9 cellular contexts compared by ENCODE assay signal in the genomic region with DNA sequence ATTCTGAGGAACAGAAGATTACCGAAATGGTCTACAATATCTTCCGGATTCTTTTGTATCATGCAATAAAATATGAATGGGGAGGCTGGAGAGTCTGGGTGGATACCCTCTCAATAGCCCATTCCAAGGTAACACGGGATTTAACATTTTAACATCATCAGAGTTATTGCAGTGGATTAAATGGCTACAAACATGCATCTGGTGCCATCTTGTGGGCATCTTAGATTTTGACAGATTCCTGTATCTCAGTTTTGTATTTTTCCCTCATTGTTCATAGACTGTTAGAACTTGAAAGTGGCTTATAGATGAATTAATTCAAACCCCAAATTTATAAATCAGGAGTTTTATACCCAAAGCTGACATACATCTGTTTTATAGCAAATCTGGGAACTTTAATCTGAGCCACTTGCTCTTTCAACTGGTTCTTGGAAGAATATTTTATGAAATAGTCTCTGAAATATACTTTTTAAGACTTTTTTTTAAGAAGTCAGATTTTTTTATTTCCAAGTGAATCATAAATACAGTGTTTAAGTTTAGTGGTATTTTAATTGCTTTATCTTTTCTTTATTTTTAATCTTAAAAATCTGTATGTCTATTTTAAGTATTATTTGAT.
DNase-seq lines count a peak whose midpoint lies in the region; ATAC-seq and TF ChIP-seq lines count a peak whose summit lies in the region.
"Had no signal": no experiment of that assay in that cellular context is flagged by ENCODE, and none has a peak within 500 bp of the region (broad histone marks: within the 10 kb centered on the region; RNA-seq: fewer than 3 reads in every experiment).

No MANE protein-coding gene starts in this region.

- peak; percentile 44 to 88 (median 73) for TF ChIP-seq CTCF in dorsolateral prefrontal cortex (IDR thresholded peaks at IDR 0.05 in 54 of 56, conservative IDR thresholded peaks at IDR 0.05 in 2 of 56; ENCODE audit: low read depth in 1 of 56, partially characterized antibody in 56 of 56)

- H4K20me1 ChIP-seq in Karpas-422 (ENCODE audit: insufficient read depth, low read depth, low read length): no peaks in the 10 kb centered on the region
- H4K20me1 ChIP-seq: BLaER1 treated with 17β-estradiol and CSF1 and Interleukin-3, amounts not matched to agents 10 nM and 100 nM had no signal

- H3K27ac ChIP-seq in Karpas-422 (ENCODE audit: low read length) (no peak overlapping the region), dorsolateral prefrontal cortex (peak overlapping the region in 5 of 59 donors; percentile 7 to 24 (median 11))
- H3K27ac ChIP-seq: BLaER1 treated with 17β-estradiol and CSF1 and Interleukin-3, amounts not matched to agents 10 nM and 100 nM had no signal

- H3K36me3 ChIP-seq in Karpas-422 (ENCODE audit: insufficient read depth, low read length): no peaks in the 10 kb centered on the region
- H3K36me3 ChIP-seq: BLaER1 treated with 17β-estradiol and CSF1 and Interleukin-3, amounts not matched to agents 10 nM and 100 nM had no signal

- no peak overlapping the region for H3K9ac ChIP-seq in Karpas-422 (ENCODE audit: low read length)
- H3K9ac ChIP-seq: BLaER1 treated with 17β-estradiol and CSF1 and Interleukin-3, amounts not matched to agents 10 nM and 100 nM had no signal

- no peaks in the 10 kb centered on the region for H3K9me2 ChIP-seq in Karpas-422 (replicated peaks; ENCODE audit: insufficient read depth, low read length)

- DNase-seq in NCI-H1417 (lab: John Stamatoyannopoulos, UW) (peak; percentile 34 to 81 (median 64)), NCI-H1417 treated with DMSO at 0.1 percent for 48 hours (lab: John Stamatoyannopoulos, UW) (no peak), Karpas-422 (peak; percentile 82), SHP77 treated with DMSO at 0.1 percent for 48 hours (lab: John Stamatoyannopoulos, UW) (peak; percentile 29), dorsolateral prefrontal cortex (peak in 1 of 10 donors; percentile 29), midbrain (lab: John Stamatoyannopoulos, UW) (peak; percentile 59), islet precursor cell (no peak)

- no peaks in the 10 kb centered on the region for H3K4me1 ChIP-seq in Karpas-422 (ENCODE audit: low read length)

- H3K27me3 ChIP-seq in Karpas-422 (ENCODE audit: low read length) (no peaks in the 10 kb centered on the region), dorsolateral prefrontal cortex (no peaks in the 10 kb centered on the region)
- H3K27me3 ChIP-seq: BLaER1 treated with 17β-estradiol and CSF1 and Interleukin-3, amounts not matched to agents 10 nM and 100 nM had no signal

- H3K4me2 ChIP-seq in Karpas-422 (ENCODE audit: low read depth, low read length, poor library complexity, severe bottlenecking): no peak overlapping the region
- H3K4me2 ChIP-seq: BLaER1 treated with 17β-estradiol and CSF1 and Interleukin-3, amounts not matched to agents 10 nM and 100 nM had no signal

- ATAC-seq in GM21423 (IDR thresholded peaks at IDR 0.05; ENCODE audit: unreplicated experiment): peak; percentile 67

- H3K79me2 ChIP-seq in Karpas-422 (ENCODE audit: low read length): no peaks in the 10 kb centered on the region

- H3K4me3 ChIP-seq in Karpas-422 (ENCODE audit: low read length) (no peak overlapping the region), dorsolateral prefrontal cortex (no peak overlapping the region)
- H3K4me3 ChIP-seq: BLaER1 treated with 17β-estradiol and CSF1 and Interleukin-3, amounts not matched to agents 10 nM and 100 nM had no signal

- no peaks in the 10 kb centered on the region for H3K9me3 ChIP-seq in Karpas-422 (ENCODE audit: low read length)
- H3K9me3 ChIP-seq: BLaER1 treated with 17β-estradiol and CSF1 and Interleukin-3, amounts not matched to agents 10 nM and 100 nM had no signal

- H2AFZ ChIP-seq in Karpas-422 (ENCODE audit: low read length): no peak overlapping the region

- intact Hi-C loops in dorsolateral prefrontal cortex (cut with DNase I): loop anchor here (5.0 to 10.0 kb wide), 3 partner anchors 215 to 1352 kb away; partner anchors contain the start of gene NBEA (in 1 of the 2)

Comparison
In these comparisons a context has a peak if more than half of its experiments do, and no peak if none do; other contexts are left out.
1. DNase-seq: peak in NCI-H1417 (3 of 3), Karpas-422 (single experiment), SHP77 treated with DMSO at 0.1 percent for 48 hours (single experiment) and midbrain (single experiment); none in NCI-H1417 treated with DMSO at 0.1 percent for 48 hours (single experiment) and islet precursor cell (single experiment).